ENCODE assay signal across 12 cellular contexts in genomic region chr9:89690334-89690912, GRCh38.
DNase-seq lines count a peak whose midpoint lies in the region; ATAC-seq lines count a peak whose summit lies in the region.
"Had no signal": no experiment of that assay in that cellular context is flagged by ENCODE, and none has a peak within 500 bp of the region (broad histone marks: within the 10 kb centered on the region; RNA-seq: fewer than 3 reads in every experiment).

No MANE protein-coding gene starts in this region.

- CTCF ChIA-PET in activated CD4-positive, alpha-beta memory T cell treated with anti-CD3 and anti-CD28 coated beads, Interleukin-2, amount 10 ng/mL, durations not matched to agents 7 days and 5 days (lab: Charles Lee): interaction anchor here (0.8 to 1.5 kb wide), 4 partner anchors 10 to 88 kb away, joined by 3 to 6 read pairs (median 3); no protein-coding TSS in a partner anchor
- CTCF ChIA-PET in activated CD4-positive, alpha-beta memory T cell treated with anti-CD3 and anti-CD28 coated beads for 36 hours (lab: Charles Lee): no interaction called here

- no peaks in the 10 kb centered on the region for H3K27me3 ChIP-seq in SJCRH30
- H3K27me3 ChIP-seq: ovary had no signal

- POLR2A ChIA-PET in activated CD4-positive, alpha-beta memory T cell treated with anti-CD3 and anti-CD28 coated beads, Interleukin-2, amount 10 ng/mL, durations not matched to agents 7 days and 5 days (lab: Charles Lee): interaction anchor here (0.9 to 4.3 kb wide), 8 partner anchors 10 to 85 kb away, joined by 4 to 47 read pairs (median 12); partner anchors contain the start of gene GADD45G
- POLR2A ChIA-PET in activated CD4-positive, alpha-beta memory T cell treated with anti-CD3 and anti-CD28 coated beads for 36 hours (lab: Charles Lee): interaction anchor here (0.9 to 1.1 kb wide), 2 partner anchors 11 to 294 kb away, joined by 3 read pairs; no protein-coding TSS in a partner anchor

- ATAC-seq in HG02623 (IDR thresholded peaks at IDR 0.05; ENCODE audit: unreplicated experiment) (peak; percentile 84), Right ventricle myocardium inferior (no peak)
- ATAC-seq in stimulated activated effector memory CD8-positive, alpha-beta T cell treated with anti-CD3 and anti-CD28 coated beads, Interleukin-12 subunit alpha, Interleukin-12 subunit beta, amount 100 ng/mL, for 72 hours: peak; percentile 75

- peaks cover 45% of the 10 kb centered on the region for H3K4me1 Mint-ChIP-seq in activated CD4-positive, alpha-beta memory T cell treated with anti-CD3 and anti-CD28 coated beads, Interleukin-2, amount 10 ng/mL, durations not matched to agents 7 days and 5 days
- peaks cover 19% of the 10 kb centered on the region for H3K4me1 Mint-ChIP-seq in activated CD4-positive, alpha-beta memory T cell treated with anti-CD3 and anti-CD28 coated beads for 36 hours (ENCODE audit: low read depth)
- peaks cover 16% of the 10 kb centered on the region for H3K4me1 Mint-ChIP-seq in stimulated activated effector memory CD8-positive, alpha-beta T cell treated with anti-CD3 and anti-CD28 coated beads, Interleukin-12 subunit alpha, Interleukin-12 subunit beta, amount 100 ng/mL, for 72 hours

- no peaks in the 10 kb centered on the region for H3K9me3 Mint-ChIP-seq in activated CD4-positive, alpha-beta memory T cell treated with anti-CD3 and anti-CD28 coated beads, Interleukin-2, amount 10 ng/mL, durations not matched to agents 7 days and 5 days
- no peaks in the 10 kb centered on the region for H3K9me3 Mint-ChIP-seq in activated CD4-positive, alpha-beta memory T cell treated with anti-CD3 and anti-CD28 coated beads for 36 hours
- no peaks in the 10 kb centered on the region for H3K9me3 Mint-ChIP-seq in stimulated activated effector memory CD8-positive, alpha-beta T cell treated with anti-CD3 and anti-CD28 coated beads, Interleukin-12 subunit alpha, Interleukin-12 subunit beta, amount 100 ng/mL, for 72 hours
- H3K9me3 Mint-ChIP-seq: brain had no signal

- peaks cover 18% of the 10 kb centered on the region for H3K4me1 ChIP-seq in SJCRH30

- no peak for DNase-seq in activated CD4-positive, alpha-beta memory T cell treated with anti-CD3 and anti-CD28 coated beads, Interleukin-2, amount 10 ng/mL, durations not matched to agents 7 days and 5 days
- DNase-seq in activated CD4-positive, alpha-beta memory T cell treated with anti-CD3 and anti-CD28 coated beads for 36 hours: no peak
- peak; percentile 24 for DNase-seq in M059J (ENCODE audit: low read depth)
- no peak for DNase-seq in stimulated activated effector memory CD8-positive, alpha-beta T cell treated with anti-CD3 and anti-CD28 coated beads, Interleukin-12 subunit alpha, Interleukin-12 subunit beta, amount 100 ng/mL, for 72 hours (ENCODE audit: low spot score in 2 of 2)
- no peak for DNase-seq in Right ventricle myocardium inferior (ENCODE audit: missing footprints)
- DNase-seq in SJCRH30: no peak
- no peak for DNase-seq in activated T-cell treated with anti-CD3 and anti-CD28 coated beads, Interleukin-2, amount 50 U/mL, for 48 hours
- DNase-seq: head of caudate nucleus, NCI-H226, ovary had no signal

- no peaks in the 10 kb centered on the region for H3K36me3 ChIP-seq in SJCRH30
- H3K36me3 ChIP-seq: ovary had no signal

- H3K27ac ChIP-seq in SJCRH30: no peak overlapping the region
- H3K27ac ChIP-seq: ovary had no signal

- H3K9me3 ChIP-seq in SJCRH30 (replicated peaks): no peaks in the 10 kb centered on the region
- H3K9me3 ChIP-seq: ovary had no signal

- H3K4me3 ChIP-seq in SJCRH30: no peak overlapping the region
- H3K4me3 ChIP-seq: ovary had no signal

- H3K27me3 Mint-ChIP-seq in activated CD4-positive, alpha-beta memory T cell treated with anti-CD3 and anti-CD28 coated beads, Interleukin-2, amount 10 ng/mL, durations not matched to agents 7 days and 5 days: no peaks in the 10 kb centered on the region
- H3K27me3 Mint-ChIP-seq in activated CD4-positive, alpha-beta memory T cell treated with anti-CD3 and anti-CD28 coated beads for 36 hours: no peaks in the 10 kb centered on the region

- intact Hi-C loops in activated CD4-positive, alpha-beta memory T cell treated with anti-CD3 and anti-CD28 coated beads for 36 hours (cut with micrococcal nuclease): no loop called here
- intact Hi-C loops in Right ventricle myocardium inferior (cut with DNase I): no loop called here

- no peak overlapping the region for H3K4me3 Mint-ChIP-seq in activated CD4-positive, alpha-beta memory T cell treated with anti-CD3 and anti-CD28 coated beads, Interleukin-2, amount 10 ng/mL, durations not matched to agents 7 days and 5 days
- H3K4me3 Mint-ChIP-seq in activated CD4-positive, alpha-beta memory T cell treated with anti-CD3 and anti-CD28 coated beads for 36 hours: no peak overlapping the region
- H3K4me3 Mint-ChIP-seq in stimulated activated effector memory CD8-positive, alpha-beta T cell treated with anti-CD3 and anti-CD28 coated beads, Interleukin-12 subunit alpha, Interleukin-12 subunit beta, amount 100 ng/mL, for 72 hours: no peak overlapping the region
- H3K4me3 Mint-ChIP-seq: brain had no signal

- peak overlapping the region; percentile 58 for H3K27ac Mint-ChIP-seq in activated CD4-positive, alpha-beta memory T cell treated with anti-CD3 and anti-CD28 coated beads, Interleukin-2, amount 10 ng/mL, durations not matched to agents 7 days and 5 days
- no peak overlapping the region for H3K27ac Mint-ChIP-seq in activated CD4-positive, alpha-beta memory T cell treated with anti-CD3 and anti-CD28 coated beads for 36 hours
- peak overlapping the region; percentile 50 for H3K27ac Mint-ChIP-seq in stimulated activated effector memory CD8-positive, alpha-beta T cell treated with anti-CD3 and anti-CD28 coated beads, Interleukin-12 subunit alpha, Interleukin-12 subunit beta, amount 100 ng/mL, for 72 hours
- H3K27ac Mint-ChIP-seq: brain had no signal

- peaks cover 5% of the 10 kb centered on the region for H3K36me3 Mint-ChIP-seq in activated CD4-positive, alpha-beta memory T cell treated with anti-CD3 and anti-CD28 coated beads, Interleukin-2, amount 10 ng/mL, durations not matched to agents 7 days and 5 days (ENCODE audit: low read depth)
- H3K36me3 Mint-ChIP-seq in activated CD4-positive, alpha-beta memory T cell treated with anti-CD3 and anti-CD28 coated beads for 36 hours: no peaks in the 10 kb centered on the region
- H3K36me3 Mint-ChIP-seq in stimulated activated effector memory CD8-positive, alpha-beta T cell treated with anti-CD3 and anti-CD28 coated beads, Interleukin-12 subunit alpha, Interleukin-12 subunit beta, amount 100 ng/mL, for 72 hours: no peaks in the 10 kb centered on the region
- H3K36me3 Mint-ChIP-seq: brain had no signal
